ENCODE assay signal across 8 cellular contexts in genomic region chr5:36301858-36302603, GRCh38. TPM values are rescaled to one million over a fixed set of nuclear protein-coding genes. Genes with fewer than 3 reads are reported as not detected.
DNase-seq lines count a peak whose midpoint lies in the region; ATAC-seq and TF ChIP-seq lines count a peak whose summit lies in the region.

Gene RANBP3L, minus strand, starts transcription at chr5:36301902. Its CDS starts 486 bp downstream, at chr5:36301416.

- DNase-seq in GM10248 (ENCODE audit: extremely low spot score), result peak; percentile 7
- DNase-seq in M059J (ENCODE audit: low read depth), result peak; percentile 78
- peak; percentile 75 for DNase-seq in choroid plexus epithelial cell (ENCODE audit: low read depth)
- no peak for DNase-seq in NCI-H1694 (lab: John Stamatoyannopoulos, UW)
- no peak for DNase-seq in SKM-1 treated with dmso at 0.1 percent for 144 hours (lab: John Stamatoyannopoulos, UW; ENCODE audit: unreplicated experiment)
- no peak for DNase-seq in SIG-M5 treated with dmso at 0.1 percent for 504 hours (lab: John Stamatoyannopoulos, UW; ENCODE audit: unreplicated experiment)

- peak within 1 kb of the TSS in 1 of 2 donors; percentile 10 for H3K27ac ChIP-seq in mucosa of rectum (ENCODE audit: low read depth in 2 of 2, low read length in 2 of 2)

- peak within 1 kb of the TSS; percentile 50 for H3K4me3 ChIP-seq in choroid plexus epithelial cell (ENCODE audit: low read depth, low read length)
- H3K4me3 ChIP-seq in mucosa of rectum (ENCODE audit: low read length in 2 of 2), result peak within 1 kb of the TSS; percentile 2 to 63

- no peak within 1 kb of the TSS for H3K9ac ChIP-seq in mucosa of rectum (ENCODE audit: low read depth in 1 of 2, low read length in 2 of 2)

- POLR2A ChIA-PET in GM10248 (lab: Yijun Ruan, JAX), result no interaction called here

- no peak for TF ChIP-seq CTCF in GM10248 (IDR thresholded peaks at IDR 0.05; ENCODE audit: control extremely low read depth, extremely low read depth, low read depth, missing control alignments)
- TF ChIP-seq CTCF in choroid plexus epithelial cell (conservative IDR thresholded peaks at IDR 0.05; ENCODE audit: low read depth, low read length), result no peak

- peaks cover 3% of the 10 kb centered on the region in 2 donors for H3K4me1 ChIP-seq in mucosa of rectum (ENCODE audit: control insufficient read depth in 2 of 2, insufficient read depth in 2 of 2, low read length in 2 of 2)

- H3K9me3 ChIP-seq in mucosa of rectum (ENCODE audit: control insufficient read depth in 2 of 2, low read length in 2 of 2), result no peaks in the 10 kb centered on the region

- H3K36me3 ChIP-seq in mucosa of rectum (ENCODE audit: control insufficient read depth in 2 of 2, insufficient read depth in 2 of 2, low read length in 2 of 2), result no peaks in the 10 kb centered on the region

- H3K27me3 ChIP-seq in mucosa of rectum (ENCODE audit: control insufficient read depth in 2 of 2, insufficient read depth in 2 of 2, low read length in 2 of 2), result no peaks in the 10 kb centered on the region

- CTCF ChIA-PET in GM10248 (lab: Yijun Ruan, JAX), result interaction anchor here (0.7 to 4.9 kb wide), 11 partner anchors 11 to 223 kb away, joined by 3 to 32 read pairs (median 3); partner anchors contain the start of gene NADK2

- no peak for ATAC-seq in GM21515 (IDR thresholded peaks at IDR 0.05; ENCODE audit: unreplicated experiment)

RNA-seq across cellular contexts. Expression of gene RANBP3L, which starts in this region (rescaled TPM):
- total RNA-seq in M059J (2014; rRNA removed; shearing (Covaris generic)), result 0.76 and 1.0 TPM in 2 replicates

Comparison
In these comparisons a context has a peak if more than half of its experiments do, and no peak if none do; other contexts are left out.
1. DNase-seq: peak in GM10248 (single experiment), M059J (single experiment) and choroid plexus epithelial cell (single experiment); none in NCI-H1694 (single experiment), SKM-1 treated with dmso at 0.1 percent for 144 hours (single experiment) and SIG-M5 treated with dmso at 0.1 percent for 504 hours (single experiment).